ENCODE assay signal across 19 cellular contexts in genomic region chr5:79802404-79802803, GRCh38.
"Had no signal": no experiment of that assay in that cellular context is flagged by ENCODE, and none has a peak within 500 bp of the region (broad histone marks: within the 10 kb centered on the region; RNA-seq: fewer than 3 reads in every experiment).

No MANE protein-coding gene starts in this region.

- H3K27me3 Mint-ChIP-seq: activated T-helper 17 cell treated with anti-CD3 and anti-CD28 coated beads, Interleukin-2, amount 50 U/mL, for 72 hours had no signal

- H3K4me1 Mint-ChIP-seq: activated T-helper 17 cell treated with anti-CD3 and anti-CD28 coated beads, Interleukin-2, amount 50 U/mL, for 72 hours had no signal

- DNase-seq: activated CD4-positive, alpha-beta T cell treated with anti-CD3 and anti-CD28 coated beads, Interleukin-2, amount 50 U/mL, for 4 hours; activated naive CD4-positive, alpha-beta T cell treated with anti-CD3 and anti-CD28 coated beads, Interleukin-2, amount 10 ng/mL, durations not matched to agents 7 days and 5 days; activated T-cell treated with anti-CD3 and anti-CD28 coated beads for 4 hours; cortex of kidney; effector CD8-positive, alpha-beta T cell; foreskin melanocyte; heart left ventricle; lower lobe of right lung; occipital lobe; right cardiac atrium; stimulated activated CD4-positive, alpha-beta T cell treated with anti-CD3 and anti-CD28 coated beads, Interleukin-15, amount 100 ng/mL, for 24 hours; stimulated activated CD4-positive, alpha-beta T cell treated with anti-CD3 and anti-CD28 coated beads, Interleukin-4, amount 100 ng/mL, for 1 hour; stimulated activated naive CD4-positive, alpha-beta T cell; substantia nigra; transverse colon had no signal

- H3K36me3 Mint-ChIP-seq: activated naive CD4-positive, alpha-beta T cell treated with anti-CD3 and anti-CD28 coated beads, Interleukin-2, amount 10 ng/mL, durations not matched to agents 7 days and 5 days had no signal

- H3K27me3 ChIP-seq: heart left ventricle, transverse colon had no signal

- H3K4me3 Mint-ChIP-seq: activated naive CD4-positive, alpha-beta T cell treated with anti-CD3 and anti-CD28 coated beads, Interleukin-2, amount 10 ng/mL, durations not matched to agents 7 days and 5 days; activated T-helper 17 cell treated with anti-CD3 and anti-CD28 coated beads, Interleukin-2, amount 50 U/mL, for 72 hours; nephron had no signal

- H3K27ac Mint-ChIP-seq: activated T-helper 17 cell treated with anti-CD3 and anti-CD28 coated beads, Interleukin-2, amount 50 U/mL, for 72 hours; nephron had no signal

- H3K9me3 ChIP-seq: heart left ventricle, lower lobe of right lung, transverse colon had no signal

- H3K9me3 Mint-ChIP-seq: activated naive CD4-positive, alpha-beta T cell treated with anti-CD3 and anti-CD28 coated beads, Interleukin-2, amount 10 ng/mL, durations not matched to agents 7 days and 5 days; activated T-helper 17 cell treated with anti-CD3 and anti-CD28 coated beads, Interleukin-2, amount 50 U/mL, for 72 hours; nephron had no signal

- ATAC-seq: activated CD4-positive, CD25-positive, alpha-beta regulatory T cell treated with anti-CD3 and anti-CD28 coated beads, Interleukin-2, amount 50 U/mL, for 24 hours; activated T-helper 17 cell treated with anti-CD3 and anti-CD28 coated beads, Interleukin-2, amount 50 U/mL, for 72 hours; lower lobe of right lung; right cardiac atrium had no signal

- H3K36me3 ChIP-seq: lower lobe of right lung, transverse colon had no signal

- H3K4me3 ChIP-seq: heart left ventricle, lower lobe of right lung, skin epidermis, transverse colon had no signal

- H3K27ac ChIP-seq: lower lobe of right lung, skin epidermis had no signal
